ENCODE assay signal across 28 cellular contexts in the genomic region with DNA sequence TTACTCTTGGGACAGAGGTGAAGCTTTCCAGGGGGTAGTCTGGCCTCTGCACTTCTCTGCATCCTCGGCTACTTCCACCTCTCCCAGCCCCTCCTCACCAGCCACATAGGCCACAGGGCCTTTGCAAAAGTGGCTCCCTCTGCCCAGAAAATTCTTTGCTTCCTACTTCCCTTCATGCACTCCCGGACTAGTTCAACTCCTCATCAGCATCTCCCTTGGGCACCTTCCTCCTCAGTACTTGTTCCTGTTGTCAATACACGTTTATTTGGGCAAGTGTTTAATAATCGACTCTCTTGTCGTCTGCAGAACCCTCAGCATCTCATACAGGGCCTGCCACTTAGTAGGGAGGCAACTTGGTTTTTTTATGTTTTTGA.
"Had no signal": no experiment of that assay in that cellular context is flagged by ENCODE, and none has a peak within 500 bp of the region (broad histone marks: within the 10 kb centered on the region; RNA-seq: fewer than 3 reads in every experiment).

No MANE protein-coding gene starts in this region.

- H3K36me3 ChIP-seq: adrenal gland, breast epithelium, MG63, SJCRH30 had no signal

- DNase-seq: activated CD4-positive, alpha-beta T cell treated with anti-CD3 and anti-CD28 coated beads, Interleukin-2, amount 10 ng/mL, durations not matched to agents 24 days and 14 days; activated CD4-positive, alpha-beta T cell treated with anti-CD3 and anti-CD28 coated beads, Interleukin-2, amount 50 U/mL, for 4 hours; activated CD8-positive, alpha-beta T cell treated with anti-CD3 and anti-CD28 coated beads for 36 hours; activated effector memory CD4-positive, alpha-beta T cell treated with anti-CD3 and anti-CD28 coated beads, Interleukin-2, amount 50 U/mL, for 16 hours; activated naive CD4-positive, alpha-beta T cell; activated naive CD4-positive, alpha-beta T cell treated with anti-CD3 and anti-CD28 coated beads, Interleukin-2, amount 50 U/mL, for 16 hours; activated naive CD8-positive, alpha-beta T cell treated with anti-CD3 and anti-CD28 coated beads, Interleukin-2, amount 10 ng/mL, durations not matched to agents 7 days and 5 days; activated T-cell treated with anti-CD3 and anti-CD28 coated beads, Interleukin-2, amount 50 U/mL, for 1 hour; activated T-cell treated with anti-CD3 and anti-CD28 coated beads, Interleukin-2, amount 50 U/mL, for 72 hours; adrenal gland; Kasumi-1; MG63; NCI-H1048; NCI-H1105 treated with DMSO at 0.1 percent for 48 hours; NCI-H1436; NCI-H1694 treated with DMSO at 0.1 percent for 48 hours; NCI-H2029; NCI-H345; NCI-H524 treated with DMSO at 0.1 percent for 48 hours; SHP77; SJCRH30; T1000 had no signal

- FAIRE-seq: astrocyte had no signal

- H3K4me3 ChIP-seq: adrenal gland, body of pancreas, breast epithelium, MG63, SJCRH30, SK-N-MC had no signal

- H3K9me3 ChIP-seq: adrenal gland, body of pancreas, breast epithelium, MG63, SJCRH30 had no signal

- H3K27me3 ChIP-seq: adrenal gland, body of pancreas, breast epithelium, MG63, SJCRH30 had no signal

- H3K27ac ChIP-seq: adrenal gland, body of pancreas, breast epithelium, SJCRH30, SK-N-MC had no signal

- ATAC-seq: activated CD8-positive, alpha-beta T cell treated with anti-CD3 and anti-CD28 coated beads for 36 hours; activated T-cell treated with anti-CD3 and anti-CD28 coated beads, Interleukin-2, amount 50 U/mL, for 72 hours; activated T-helper 17 cell treated with anti-CD3 and anti-CD28 coated beads, Interleukin-2, amount 50 U/mL, for 72 hours; body of pancreas; Panc1 had no signal

- H3K4me1 ChIP-seq: adrenal gland, breast epithelium, SJCRH30 had no signal
